Comparison of ENCODE assay signal across 1 cellular context in genomic region chr20:11777861-11778570, GRCh38.
TF ChIP-seq lines count a peak whose summit lies in the region.

No MANE protein-coding gene starts in this region.

TF ChIP-seq in WTC11, 78 proteins besides CTCF, POLR2A, EP300 and RAD21 (continued from another document):
- no peak for TF ChIP-seq ZBTB43 (CRISPR knock-in tag; IDR thresholded peaks at IDR 0.05)
- no peak for TF ChIP-seq PRDM15 (CRISPR knock-in tag; IDR thresholded peaks at IDR 0.05)
- TF ChIP-seq ZNF423 (CRISPR knock-in tag; IDR thresholded peaks at IDR 0.05), result no peak
- TF ChIP-seq STAT6 (CRISPR knock-in tag; conservative IDR thresholded peaks at IDR 0.05; ENCODE audit: low read depth), result no peak
- no peak for TF ChIP-seq HMGXB4 (CRISPR knock-in tag; IDR thresholded peaks at IDR 0.05)
- no peak for TF ChIP-seq ERG (CRISPR knock-in tag; IDR thresholded peaks at IDR 0.05)
- TF ChIP-seq, protein P1, sequence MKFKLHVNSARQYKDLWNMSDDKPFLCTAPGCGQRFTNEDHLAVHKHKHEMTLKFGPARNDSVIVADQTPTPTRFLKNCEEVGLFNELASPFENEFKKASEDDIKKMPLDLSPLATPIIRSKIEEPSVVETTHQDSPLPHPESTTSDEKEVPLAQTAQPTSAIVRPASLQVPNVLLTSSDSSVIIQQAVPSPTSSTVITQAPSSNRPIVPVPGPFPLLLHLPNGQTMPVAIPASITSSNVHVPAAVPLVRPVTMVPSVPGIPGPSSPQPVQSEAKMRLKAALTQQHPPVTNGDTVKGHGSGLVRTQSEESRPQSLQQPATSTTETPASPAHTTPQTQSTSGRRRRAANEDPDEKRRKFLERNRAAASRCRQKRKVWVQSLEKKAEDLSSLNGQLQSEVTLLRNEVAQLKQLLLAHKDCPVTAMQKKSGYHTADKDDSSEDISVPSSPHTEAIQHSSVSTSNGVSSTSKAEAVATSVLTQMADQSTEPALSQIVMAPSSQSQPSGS (CRISPR knock-in tag; IDR thresholded peaks at IDR 0.05; ENCODE audit: borderline replicate concordance, low read depth), result no peak
- no peak for TF ChIP-seq NFATC4 (CRISPR knock-in tag; IDR thresholded peaks at IDR 0.05)
- TF ChIP-seq ZNF416 (CRISPR knock-in tag; IDR thresholded peaks at IDR 0.05), result no peak
- no peak for TF ChIP-seq TEAD4 (CRISPR knock-in tag; IDR thresholded peaks at IDR 0.05)
- TF ChIP-seq ZNF138 (CRISPR knock-in tag; conservative IDR thresholded peaks at IDR 0.05), result no peak
TF ChIP-seq in WTC11: peak in this region for 0.
